20 cellular contexts compared by ENCODE assay signal in the genomic region with DNA sequence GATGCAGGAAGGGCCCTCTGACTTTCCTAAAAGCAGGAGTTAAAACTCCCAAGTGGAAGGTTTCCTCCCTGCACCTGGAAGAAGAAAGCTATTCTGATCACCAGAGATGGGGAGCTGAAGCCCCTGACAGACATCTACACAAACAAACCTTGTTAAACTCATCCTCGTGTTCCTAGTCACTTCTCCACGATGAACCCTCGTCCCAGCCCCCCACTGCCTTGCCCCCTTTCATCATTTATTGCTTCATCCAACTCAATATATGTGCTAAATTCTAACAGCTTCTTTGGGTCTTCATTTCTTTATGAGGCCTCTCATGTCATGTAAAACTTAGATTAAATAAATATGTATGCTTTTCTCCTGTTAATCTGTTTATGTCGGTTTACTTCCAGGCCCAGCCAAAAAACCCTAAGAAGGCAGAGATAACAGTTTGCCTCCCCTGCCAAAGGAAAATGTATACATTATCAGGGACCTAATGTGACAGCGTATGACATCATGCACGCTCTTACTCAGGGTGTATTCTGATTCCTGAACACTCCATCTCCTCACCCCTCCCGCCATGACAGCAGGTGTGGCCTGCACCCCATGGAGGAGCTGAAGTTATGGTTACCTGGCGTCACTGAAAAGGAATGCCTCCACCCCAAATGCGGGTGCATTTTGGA.
"Had no signal": no experiment of that assay in that cellular context is flagged by ENCODE, and none has a peak within 500 bp of the region (broad histone marks: within the 10 kb centered on the region; RNA-seq: fewer than 3 reads in every experiment).

No MANE protein-coding gene starts in this region.

- H3K27me3 ChIP-seq: dorsolateral prefrontal cortex, heart left ventricle, neutrophil, sigmoid colon, testis, tibial nerve had no signal

- H3K27me3 Mint-ChIP-seq: naive thymus-derived CD8-positive, alpha-beta T cell; stimulated activated naive B cell treated with anti-CD40 and anti-IgM and Interleukin-4, amounts not matched to agents 10 μg/mL and 1 μg/mL and 100 μg/mL, for 72 hours; stimulated activated naive CD8-positive, alpha-beta T cell treated with anti-CD3 and anti-CD28 coated beads, Interleukin-15, amount 100 ng/mL, for 72 hours had no signal

- DNase-seq: cortex of kidney; dorsolateral prefrontal cortex; effector CD8-positive, alpha-beta T cell; heart left ventricle; hippocampal formation; mammary epithelial cell; mucosa of descending colon; naive thymus-derived CD8-positive, alpha-beta T cell; sigmoid colon; stimulated activated CD4-positive, alpha-beta T cell treated with anti-CD3 and anti-CD28 coated beads, Interleukin-2, amount 100 ng/mL, for 24 hours; stimulated activated CD4-positive, alpha-beta T cell treated with anti-CD3 and anti-CD28 coated beads, Interleukin-4, amount 100 ng/mL, for 4 hours; stimulated activated naive B cell treated with anti-CD40 and anti-IgM and Interleukin-4, amounts not matched to agents 10 μg/mL and 1 μg/mL and 100 μg/mL, for 72 hours; stimulated activated naive CD8-positive, alpha-beta T cell treated with anti-CD3 and anti-CD28 coated beads, Interleukin-15, amount 100 ng/mL, for 72 hours; testis had no signal

- H3K27ac Mint-ChIP-seq: naive thymus-derived CD8-positive, alpha-beta T cell; stimulated activated naive B cell treated with anti-CD40 and anti-IgM and Interleukin-4, amounts not matched to agents 10 μg/mL and 1 μg/mL and 100 μg/mL, for 72 hours had no signal

- H3K4me1 Mint-ChIP-seq: naive thymus-derived CD8-positive, alpha-beta T cell; stimulated activated naive CD8-positive, alpha-beta T cell treated with anti-CD3 and anti-CD28 coated beads, Interleukin-15, amount 100 ng/mL, for 72 hours had no signal

- H3K4me3 Mint-ChIP-seq: naive thymus-derived CD8-positive, alpha-beta T cell; stimulated activated naive B cell treated with anti-CD40 and anti-IgM and Interleukin-4, amounts not matched to agents 10 μg/mL and 1 μg/mL and 100 μg/mL, for 72 hours; stimulated activated naive CD8-positive, alpha-beta T cell treated with anti-CD3 and anti-CD28 coated beads, Interleukin-15, amount 100 ng/mL, for 72 hours had no signal

- H3K9me3 ChIP-seq: heart left ventricle, mucosa of descending colon, neutrophil, sigmoid colon, testis, tibial nerve had no signal

- FAIRE-seq: frontal cortex, islet of Langerhans had no signal

- ATAC-seq: heart left ventricle; left lobe of liver; mucosa of descending colon; naive thymus-derived CD8-positive, alpha-beta T cell; stimulated activated naive B cell treated with anti-CD40 and anti-IgM and Interleukin-4, amounts not matched to agents 10 μg/mL and 1 μg/mL and 100 μg/mL, for 72 hours; stimulated activated naive CD8-positive, alpha-beta T cell treated with anti-CD3 and anti-CD28 coated beads, Interleukin-15, amount 100 ng/mL, for 72 hours had no signal

- H3K9me3 Mint-ChIP-seq: naive thymus-derived CD8-positive, alpha-beta T cell; stimulated activated naive B cell treated with anti-CD40 and anti-IgM and Interleukin-4, amounts not matched to agents 10 μg/mL and 1 μg/mL and 100 μg/mL, for 72 hours; stimulated activated naive CD8-positive, alpha-beta T cell treated with anti-CD3 and anti-CD28 coated beads, Interleukin-15, amount 100 ng/mL, for 72 hours had no signal

- H3K4me3 ChIP-seq: dorsolateral prefrontal cortex, heart left ventricle, mucosa of descending colon, sigmoid colon, skin epidermis, testis, tibial nerve had no signal

- H3K4me1 ChIP-seq: testis, tibial nerve had no signal

- H3K27ac ChIP-seq: dorsolateral prefrontal cortex, heart left ventricle, neutrophil, sigmoid colon, skin epidermis, testis, tibial nerve had no signal

- H3K36me3 ChIP-seq: neutrophil, sigmoid colon had no signal
